Comparison of ENCODE assay signal across 8 cellular contexts in genomic region chr19:44653977-44654784, GRCh38. TPM values are rescaled to one million over a fixed set of nuclear protein-coding genes. Genes with fewer than 3 reads are reported as not detected.
A peak's percentile ranks its signal among the peaks of the same experiment; 100 is the strongest.
DNase-seq lines count a peak whose midpoint lies in the region; ATAC-seq and TF ChIP-seq lines count a peak whose summit lies in the region.

No MANE protein-coding gene starts in this region.

- no peaks in the 10 kb centered on the region for H3K27me3 Mint-ChIP-seq in nephron progenitor cell (ENCODE audit: low read depth, poor library complexity)

- peaks cover 0 to 5% of the 10 kb centered on the region in 2 donors for H3K4me1 ChIP-seq in thoracic aorta (ENCODE audit: control insufficient read depth in 1 of 2, low read depth in 2 of 2)

- no peaks in the 10 kb centered on the region for H3K9me3 Mint-ChIP-seq in nephron progenitor cell

- no peak overlapping the region for H3K4me3 Mint-ChIP-seq in nephron progenitor cell

- DNase-seq in Daoy (ENCODE audit: low read depth), result peak; percentile 76
- DNase-seq in NAMALWA (ENCODE audit: low spot score), result peak; percentile 93
- DNase-seq in activated CD8-positive, alpha-beta memory T cell treated with anti-CD3 and anti-CD28 coated beads for 24 hours, result peak; percentile 78
- DNase-seq in epithelial cell of proximal tubule (ENCODE audit: low read depth), result no peak
- peak; percentile 58 for DNase-seq in nephron progenitor cell
- no peak for DNase-seq in thoracic aorta (ENCODE audit: low spot score)
- DNase-seq in NCI-H2029 treated with DMSO at 0.1 percent for 48 hours (lab: John Stamatoyannopoulos, UW), result no peak

- no peaks in the 10 kb centered on the region for H3K4me1 Mint-ChIP-seq in nephron progenitor cell

- H3K9me3 ChIP-seq in thoracic aorta, result no peaks in the 10 kb centered on the region

- TF ChIP-seq CTCF in epithelial cell of proximal tubule (conservative IDR thresholded peaks at IDR 0.05; ENCODE audit: low read depth, low read length), result peak; percentile 63
- TF ChIP-seq CTCF in nephron progenitor cell (IDR thresholded peaks at IDR 0.05), result peak; percentile 26
- peak; percentile 48 for TF ChIP-seq CTCF in thoracic aorta (IDR thresholded peaks at IDR 0.05)

- H3K4me3 ChIP-seq in epithelial cell of proximal tubule (ENCODE audit: low read depth, low read length) (no peak overlapping the region), thoracic aorta (no peak overlapping the region)

- no peak overlapping the region for H3K27ac Mint-ChIP-seq in nephron progenitor cell

- H3K36me3 ChIP-seq in thoracic aorta, result peaks cover 55% of the 10 kb centered on the region

- H3K36me3 Mint-ChIP-seq in nephron progenitor cell (ENCODE audit: low read depth), result peaks cover 67% of the 10 kb centered on the region

- no peaks in the 10 kb centered on the region for H3K27me3 ChIP-seq in thoracic aorta (replicated peaks; ENCODE audit: insufficient read depth)

- ATAC-seq in GM21737 (IDR thresholded peaks at IDR 0.05; ENCODE audit: unreplicated experiment) (peak; percentile 85), thoracic aorta (ENCODE audit: insufficient number of reproducible peaks, low FRiP score, low read depth) (no peak)

- no peak overlapping the region for H3K27ac ChIP-seq in thoracic aorta

RNA-seq across cellular contexts. Expression of gene PVR, which starts 10.5 kb away (rescaled TPM):
- 74.5 and 78.3 TPM in 2 replicates for total RNA-seq in Daoy (2014; rRNA removed; shearing (Covaris generic))
- 116 and 153 TPM in 2 replicates for total RNA-seq in epithelial cell of proximal tubule
- 100 to 1,000 TPM in 1 of 2 donors, 10 to 100 TPM in 1; 59.7 to 102 TPM for total RNA-seq in thoracic aorta

RNA-seq across cellular contexts. Expression of gene CEACAM19, which starts 17.1 kb away (rescaled TPM):
- total RNA-seq in Daoy (2014; rRNA removed; shearing (Covaris generic)), result 0.23 and 0.42 TPM in 2 replicates
- 2.7 and 4.6 TPM in 2 replicates for total RNA-seq in epithelial cell of proximal tubule
- 1 to 10 TPM; 3.4 to 6.2 TPM for total RNA-seq in thoracic aorta

RNA-seq across cellular contexts. Expression of gene IGSF23, which starts 40.8 kb away (rescaled TPM):
- not detected in 2 replicates for total RNA-seq in Daoy (2014; rRNA removed; shearing (Covaris generic))
- 0.12 TPM in 1 of 2 replicates, not detected in the other for total RNA-seq in epithelial cell of proximal tubule
- total RNA-seq in thoracic aorta, result not detected

RNA-seq across cellular contexts. Expression of gene CEACAM16, which starts 44.8 kb away (rescaled TPM):
- total RNA-seq in Daoy (2014; rRNA removed; shearing (Covaris generic)), result not detected in 2 replicates
- not detected in 2 replicates for total RNA-seq in epithelial cell of proximal tubule
- total RNA-seq in thoracic aorta, result not detected

Comparison
In these comparisons a context has a peak if more than half of its experiments do, and no peak if none do; other contexts are left out.
1. DNase-seq: peak in Daoy (single experiment), NAMALWA (single experiment), activated CD8-positive, alpha-beta memory T cell treated with anti-CD3 and anti-CD28 coated beads for 24 hours (single experiment) and nephron progenitor cell (single experiment); none in epithelial cell of proximal tubule (single experiment), thoracic aorta (single experiment) and NCI-H2029 treated with DMSO at 0.1 percent for 48 hours (single experiment).
2. Peak in every context shown above with its lines, with median percentiles within 50 percentile points of each other: CTCF ChIP-seq.